Comparison of ENCODE assay signal across 22 cellular contexts in the genomic region with DNA sequence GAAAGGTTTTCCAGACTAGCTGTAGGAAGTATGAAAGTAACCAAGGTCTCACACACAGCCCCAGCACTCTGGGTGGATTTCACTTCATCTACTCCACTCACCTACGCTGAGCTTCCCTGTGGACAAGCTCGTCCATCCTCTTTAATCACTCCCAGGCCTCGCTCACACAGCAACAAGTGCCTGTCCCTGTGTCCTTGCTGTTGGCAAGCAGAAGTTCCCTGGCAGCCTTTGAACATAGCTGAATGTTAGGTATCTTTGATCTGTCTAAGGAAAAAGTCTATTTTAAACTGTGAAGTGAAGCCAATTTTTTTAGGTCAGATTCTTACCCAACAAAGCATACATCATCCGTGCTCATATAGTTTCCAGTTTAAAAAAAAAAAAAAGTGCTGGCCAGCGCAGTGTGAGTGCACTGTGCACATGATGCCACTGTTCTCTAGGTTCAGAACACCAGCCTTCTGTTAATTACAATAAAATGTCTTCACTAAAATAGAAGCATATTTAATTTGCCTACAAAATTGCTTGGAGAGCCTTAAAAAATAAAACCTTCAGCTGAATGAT.
"Had no signal": no experiment of that assay in that cellular context is flagged by ENCODE, and none has a peak within 500 bp of the region (broad histone marks: within the 10 kb centered on the region; RNA-seq: fewer than 3 reads in every experiment).

No MANE protein-coding gene starts in this region.

- H3K27ac Mint-ChIP-seq: activated CD4-positive, alpha-beta memory T cell treated with anti-CD3 and anti-CD28 coated beads for 36 hours; activated CD4-positive, alpha-beta T cell treated with anti-CD3 and anti-CD28 coated beads for 36 hours; activated naive CD8-positive, alpha-beta T cell treated with anti-CD3 and anti-CD28 coated beads for 36 hours; memory B cell; WTC11 had no signal

- H3K36me3 ChIP-seq: pancreas, thoracic aorta had no signal

- ATAC-seq: activated CD4-positive, alpha-beta T cell treated with anti-CD3 and anti-CD28 coated beads for 36 hours; left lung; pancreas; sciatic nerve; WTC11 had no signal

- H3K27me3 ChIP-seq: hepatocyte, left lung, pancreas, upper lobe of left lung had no signal

- H3K27me3 Mint-ChIP-seq: activated CD4-positive, alpha-beta memory T cell treated with anti-CD3 and anti-CD28 coated beads for 36 hours; activated CD4-positive, alpha-beta T cell treated with anti-CD3 and anti-CD28 coated beads for 36 hours; activated naive CD8-positive, alpha-beta T cell treated with anti-CD3 and anti-CD28 coated beads for 36 hours; memory B cell had no signal

- H2AFZ ChIP-seq: hepatocyte had no signal

- H3K36me3 Mint-ChIP-seq: WTC11 had no signal

- H3K9me3 ChIP-seq: left lung, pancreas, thoracic aorta, upper lobe of left lung had no signal

- H3K4me1 Mint-ChIP-seq: activated naive CD8-positive, alpha-beta T cell treated with anti-CD3 and anti-CD28 coated beads for 36 hours; WTC11 had no signal

- H3K79me2 ChIP-seq: hepatocyte had no signal

- H3K4me2 ChIP-seq: hepatocyte had no signal

- H3K4me3 Mint-ChIP-seq: activated CD4-positive, alpha-beta memory T cell treated with anti-CD3 and anti-CD28 coated beads for 36 hours; activated CD4-positive, alpha-beta T cell treated with anti-CD3 and anti-CD28 coated beads for 36 hours; activated naive CD8-positive, alpha-beta T cell treated with anti-CD3 and anti-CD28 coated beads for 36 hours; immature natural killer cell; memory B cell; nephron progenitor cell; WTC11 had no signal

- H3K4me3 ChIP-seq: hepatocyte, left lung, pancreas, thoracic aorta, upper lobe of left lung had no signal

- DNase-seq: activated CD4-positive, alpha-beta memory T cell treated with anti-CD3 and anti-CD28 coated beads for 36 hours; activated CD4-positive, alpha-beta T cell treated with anti-CD3 and anti-CD28 coated beads for 36 hours; activated naive CD4-positive, alpha-beta T cell treated with Interleukin-2 at 50 U/mL for 16 hours; activated naive CD8-positive, alpha-beta T cell treated with anti-CD3 and anti-CD28 coated beads for 36 hours; activated T-cell treated with anti-CD3 and anti-CD28 coated beads, Interleukin-2, amount 50 U/mL, for 48 hours; amygdala; cortex of kidney; immature natural killer cell; left lung; nephron progenitor cell; pancreas; stimulated activated CD4-positive, alpha-beta T cell treated with anti-CD3 and anti-CD28 coated beads, Interleukin-2, amount 100 ng/mL, for 48 hours; stimulated activated CD8-positive, alpha-beta memory T cell treated with anti-CD3 and anti-CD28 coated beads, Interleukin-4, amount 100 ng/mL, for 48 hours; stimulated activated naive CD4-positive, alpha-beta T cell; T-helper 9 cell; upper lobe of left lung had no signal

- H3K27ac ChIP-seq: epithelial cell of prostate, hepatocyte, left lung, pancreas, thoracic aorta, upper lobe of left lung had no signal

- H3K4me1 ChIP-seq: left lung, pancreas, upper lobe of left lung had no signal

- H3K9me3 Mint-ChIP-seq: immature natural killer cell, nephron progenitor cell, WTC11 had no signal
